31 cellular contexts compared by ENCODE assay signal in the genomic region with DNA sequence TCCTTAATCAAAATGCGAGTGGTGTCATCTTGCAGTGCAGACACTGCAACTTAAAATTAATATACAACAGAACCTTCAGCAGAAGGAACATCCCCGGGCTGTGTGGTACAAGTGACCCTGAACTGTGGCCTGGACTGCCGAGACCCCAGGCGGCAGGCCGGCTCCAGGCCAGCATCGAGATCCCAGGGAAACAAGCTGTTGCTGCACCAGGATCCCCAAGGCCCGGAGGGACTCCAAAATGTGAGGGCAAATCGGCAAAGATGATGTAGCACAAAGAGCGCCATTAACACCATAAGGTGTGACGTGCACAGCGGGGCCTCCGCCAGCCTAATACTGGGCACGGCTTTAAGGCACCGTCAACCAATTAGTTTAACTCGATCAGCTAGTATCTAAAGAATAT.
"Had no signal": no experiment of that assay in that cellular context is flagged by ENCODE, and none has a peak within 500 bp of the region (broad histone marks: within the 10 kb centered on the region; RNA-seq: fewer than 3 reads in every experiment).

No MANE protein-coding gene starts in this region.

- H3K27ac Mint-ChIP-seq: activated B cell treated with CpG ODN at 0.5 μM for 24 hours; activated CD8-positive, alpha-beta T cell treated with anti-CD3 and anti-CD28 coated beads for 36 hours; activated naive CD4-positive, alpha-beta T cell treated with anti-CD3 and anti-CD28 coated beads for 36 hours; activated naive CD4-positive, alpha-beta T cell treated with anti-CD3 and anti-CD28 coated beads, Interleukin-2, amount 50 U/mL, for 24 hours; activated naive CD8-positive, alpha-beta T cell treated with anti-CD3 and anti-CD28 coated beads for 36 hours; activated naive CD8-positive, alpha-beta T cell treated with anti-CD3 and anti-CD28 coated beads, Interleukin-2, amount 50 U/mL, for 24 hours; activated T-helper 17 cell treated with anti-CD3 and anti-CD28 coated beads, Interleukin-2, amount 50 U/mL, for 72 hours; effector memory CD8-positive, alpha-beta T cell; T-helper 17 cell; T-helper 2 cell treated with Interferon-gamma antibody and Interleukin-4, amounts not matched to agents 5 μg/mL and 100 μg/mL, for 36 hours had no signal

- H3K36me3 Mint-ChIP-seq: activated naive CD4-positive, alpha-beta T cell treated with anti-CD3 and anti-CD28 coated beads, Interleukin-2, amount 50 U/mL, for 24 hours; activated naive CD8-positive, alpha-beta T cell treated with anti-CD3 and anti-CD28 coated beads for 36 hours had no signal

- H3K9me3 Mint-ChIP-seq: activated B cell treated with CpG ODN at 0.5 μM for 24 hours; activated CD8-positive, alpha-beta T cell treated with anti-CD3 and anti-CD28 coated beads for 36 hours; activated naive CD4-positive, alpha-beta T cell treated with anti-CD3 and anti-CD28 coated beads for 36 hours; activated naive CD4-positive, alpha-beta T cell treated with anti-CD3 and anti-CD28 coated beads, Interleukin-2, amount 50 U/mL, for 24 hours; activated naive CD8-positive, alpha-beta T cell treated with anti-CD3 and anti-CD28 coated beads for 36 hours; activated naive CD8-positive, alpha-beta T cell treated with anti-CD3 and anti-CD28 coated beads, Interleukin-2, amount 50 U/mL, for 24 hours; activated T-cell treated with anti-CD3 and anti-CD28 coated beads, Interleukin-2, amount 50 U/mL, for 4 hours; activated T-helper 17 cell treated with anti-CD3 and anti-CD28 coated beads, Interleukin-2, amount 50 U/mL, for 72 hours; effector memory CD8-positive, alpha-beta T cell; T-helper 2 cell treated with Interferon-gamma antibody and Interleukin-4, amounts not matched to agents 5 μg/mL and 100 μg/mL, for 36 hours had no signal

- H3K4me1 ChIP-seq: adrenal gland, body of pancreas, foreskin keratinocyte had no signal

- H3K4me3 ChIP-seq: adrenal gland, body of pancreas, esophagus muscularis mucosa, gastrocnemius medialis had no signal

- H3K36me3 ChIP-seq: adrenal gland, esophagus muscularis mucosa, gastrocnemius medialis, WERI-Rb-1 had no signal

- H3K27ac ChIP-seq: adrenal gland, body of pancreas, esophagus muscularis mucosa, foreskin keratinocyte, WERI-Rb-1 had no signal

- H3K9me3 ChIP-seq: adrenal gland, body of pancreas, esophagus muscularis mucosa, gastrocnemius medialis had no signal

- DNase-seq: activated B cell treated with CpG ODN at 0.5 μM for 24 hours; activated CD4-positive, alpha-beta T cell treated with anti-CD3 and anti-CD28 coated beads for 48 hours; activated CD4-positive, alpha-beta T cell treated with anti-CD3 and anti-CD28 coated beads, Interleukin-2, amount 50 U/mL, for 1 hour; activated CD4-positive, alpha-beta T cell treated with anti-CD3 and anti-CD28 coated beads, Interleukin-2, amount 50 U/mL, for 48 hours; activated CD8-positive, alpha-beta memory T cell treated with anti-CD3 and anti-CD28 coated beads for 24 hours; activated CD8-positive, alpha-beta T cell treated with anti-CD3 and anti-CD28 coated beads for 36 hours; activated effector memory CD4-positive, alpha-beta T cell treated with Interleukin-2 at 50 U/mL for 16 hours; activated naive CD4-positive, alpha-beta T cell treated with anti-CD3 and anti-CD28 coated beads for 36 hours; activated naive CD8-positive, alpha-beta T cell treated with anti-CD3 and anti-CD28 coated beads for 36 hours; activated naive CD8-positive, alpha-beta T cell treated with anti-CD3 and anti-CD28 coated beads, Interleukin-2, amount 50 U/mL, for 24 hours; activated T-cell treated with anti-CD3 and anti-CD28 coated beads, Interleukin-2, amount 50 U/mL, for 4 hours; adrenal gland; amygdala; aorta; body of pancreas; caudate nucleus; cortex of kidney; dermis blood vessel endothelial cell; effector CD4-positive, alpha-beta T cell; effector memory CD8-positive, alpha-beta T cell; erythroblast; foreskin keratinocyte; gastrocnemius medialis; T-helper 1 cell; T-helper 17 cell; T1000; WERI-Rb-1 had no signal

- H3K4me1 Mint-ChIP-seq: activated B cell treated with CpG ODN at 0.5 μM for 24 hours; activated naive CD4-positive, alpha-beta T cell treated with anti-CD3 and anti-CD28 coated beads, Interleukin-2, amount 50 U/mL, for 24 hours; activated naive CD8-positive, alpha-beta T cell treated with anti-CD3 and anti-CD28 coated beads for 36 hours; activated naive CD8-positive, alpha-beta T cell treated with anti-CD3 and anti-CD28 coated beads, Interleukin-2, amount 50 U/mL, for 24 hours; activated T-helper 17 cell treated with anti-CD3 and anti-CD28 coated beads, Interleukin-2, amount 50 U/mL, for 72 hours; T-helper 17 cell had no signal

- H3K4me3 Mint-ChIP-seq: activated B cell treated with CpG ODN at 0.5 μM for 24 hours; activated CD8-positive, alpha-beta T cell treated with anti-CD3 and anti-CD28 coated beads for 36 hours; activated naive CD4-positive, alpha-beta T cell treated with anti-CD3 and anti-CD28 coated beads for 36 hours; activated naive CD4-positive, alpha-beta T cell treated with anti-CD3 and anti-CD28 coated beads, Interleukin-2, amount 50 U/mL, for 24 hours; activated naive CD8-positive, alpha-beta T cell treated with anti-CD3 and anti-CD28 coated beads for 36 hours; activated naive CD8-positive, alpha-beta T cell treated with anti-CD3 and anti-CD28 coated beads, Interleukin-2, amount 50 U/mL, for 24 hours; activated T-cell treated with anti-CD3 and anti-CD28 coated beads, Interleukin-2, amount 50 U/mL, for 4 hours; activated T-helper 17 cell treated with anti-CD3 and anti-CD28 coated beads, Interleukin-2, amount 50 U/mL, for 72 hours; effector memory CD8-positive, alpha-beta T cell; T-helper 17 cell; T-helper 2 cell treated with Interferon-gamma antibody and Interleukin-4, amounts not matched to agents 5 μg/mL and 100 μg/mL, for 36 hours had no signal

- H3K27me3 Mint-ChIP-seq: activated CD8-positive, alpha-beta T cell treated with anti-CD3 and anti-CD28 coated beads for 36 hours; activated naive CD4-positive, alpha-beta T cell treated with anti-CD3 and anti-CD28 coated beads, Interleukin-2, amount 50 U/mL, for 24 hours; activated naive CD8-positive, alpha-beta T cell treated with anti-CD3 and anti-CD28 coated beads, Interleukin-2, amount 50 U/mL, for 24 hours; activated T-helper 17 cell treated with anti-CD3 and anti-CD28 coated beads, Interleukin-2, amount 50 U/mL, for 72 hours had no signal

- H3K27me3 ChIP-seq: body of pancreas, foreskin keratinocyte, gastrocnemius medialis had no signal
